In genomic region chr17:79870540-79870939, GRCh38 we compare ENCODE assay signal across 17 cellular contexts.
"Had no signal": no experiment of that assay in that cellular context is flagged by ENCODE, and none has a peak within 500 bp of the region (broad histone marks: within the 10 kb centered on the region; RNA-seq: fewer than 3 reads in every experiment).

No MANE protein-coding gene starts in this region.

- H3K9me3 ChIP-seq: esophagus muscularis mucosa, gastrocnemius medialis, heart right ventricle, mucosa of descending colon, sigmoid colon, suprapubic skin, thyroid gland, upper lobe of left lung, uterus had no signal

- H3K4me3 Mint-ChIP-seq: central memory CD8-positive, alpha-beta T cell; naive thymus-derived CD8-positive, alpha-beta T cell had no signal

- DNase-seq: effector memory CD4-positive, alpha-beta T cell; gastrocnemius medialis; heart right ventricle; kidney glomerular epithelial cell; sigmoid colon; stimulated activated CD4-positive, alpha-beta T cell treated with anti-CD3 and anti-CD28 coated beads, Interleukin-12 subunit alpha, Interleukin-12 subunit beta, amount 100 ng/mL, for 4 hours; stimulated activated naive CD4-positive, alpha-beta T cell; thyroid gland; uterus had no signal

- ATAC-seq: gastrocnemius medialis; heart right ventricle; mucosa of descending colon; naive thymus-derived CD8-positive, alpha-beta T cell had no signal

- H3K36me3 Mint-ChIP-seq: naive thymus-derived CD8-positive, alpha-beta T cell had no signal

- H3K27ac Mint-ChIP-seq: naive thymus-derived CD8-positive, alpha-beta T cell had no signal

- H3K27me3 ChIP-seq: thyroid gland, upper lobe of left lung, uterus had no signal

- H3K27ac ChIP-seq: epithelial cell of prostate, esophagus muscularis mucosa, gastrocnemius medialis, heart right ventricle, sigmoid colon, skin epidermis, suprapubic skin, thyroid gland, upper lobe of left lung, uterus had no signal

- H3K36me3 ChIP-seq: esophagus muscularis mucosa, gastrocnemius medialis, heart right ventricle, sigmoid colon, suprapubic skin, thyroid gland, upper lobe of left lung, uterus had no signal

- H3K4me1 ChIP-seq: esophagus muscularis mucosa, gastrocnemius medialis, heart right ventricle, sigmoid colon, suprapubic skin, thyroid gland, upper lobe of left lung, uterus had no signal

- H3K4me1 Mint-ChIP-seq: central memory CD8-positive, alpha-beta T cell had no signal

- H3K4me3 ChIP-seq: esophagus muscularis mucosa, gastrocnemius medialis, heart right ventricle, mucosa of descending colon, sigmoid colon, skin epidermis, suprapubic skin, thyroid gland, upper lobe of left lung, uterus had no signal

- H3K9me3 Mint-ChIP-seq: central memory CD8-positive, alpha-beta T cell; naive thymus-derived CD8-positive, alpha-beta T cell had no signal
